Comparison of ENCODE assay signal across 18 cellular contexts in genomic region chr17:61454932-61455753, GRCh38. TPM values are rescaled to one million over a fixed set of nuclear protein-coding genes. Genes with fewer than 3 reads are reported as not detected.
DNase-seq lines count a peak whose midpoint lies in the region; ATAC-seq and TF ChIP-seq lines count a peak whose summit lies in the region.
"Had no signal": no experiment of that assay in that cellular context is flagged by ENCODE, and none has a peak within 500 bp of the region (broad histone marks: within the 10 kb centered on the region; RNA-seq: fewer than 3 reads in every experiment).

No MANE protein-coding gene starts in this region.

- DNase-seq in H7 (peak; percentile 82), NT2/D1 (ENCODE audit: low read depth, low spot score) (no peak), left lobe of liver (ENCODE audit: low spot score) (peak; percentile 30), neuronal stem cell (ENCODE audit: low spot score) (no peak), CD14-positive monocyte (ENCODE audit: low spot score) (no peak), mucosa of gallbladder (ENCODE audit: low spot score) (no peak), NCI-H187 treated with DMSO at 0.1 percent for 48 hours (lab: John Stamatoyannopoulos, UW) (no peak)
- DNase-seq: activated CD8-positive, alpha-beta T cell treated with anti-CD3 and anti-CD28 coated beads for 36 hours; activated effector memory CD4-positive, alpha-beta T cell treated with Interleukin-2 at 50 U/mL for 16 hours; C1 segment of cervical spinal cord; DND-41; MM.1S; NCI-H2081; stimulated activated CD4-positive, alpha-beta T cell treated with anti-CD3 and anti-CD28 coated beads, Interleukin-1b, Interleukin-23, amount 100 ng/mL, for 48 hours had no signal

- H3K36me3 Mint-ChIP-seq in CD14-positive monocyte: peaks cover 8 to 13% of the 10 kb centered on the region in 2 donors

- no peak for TF ChIP-seq CTCF in CD14-positive monocyte (IDR thresholded peaks at IDR 0.05)

- intact Hi-C loops in CD14-positive monocyte (cut with micrococcal nuclease): no loop called here

- peaks cover 87 to 98% (median 96%) of the 10 kb centered on the region in 3 donors for H3K27me3 Mint-ChIP-seq in CD14-positive monocyte (ENCODE audit: low read depth in 3 of 3)

- no peak overlapping the region for H4K8ac ChIP-seq in neuronal stem cell (ENCODE audit: low read depth, low read length)

- H3K79me1 ChIP-seq in neuronal stem cell (ENCODE audit: low read depth, low read length): no peaks in the 10 kb centered on the region

- H3K23ac ChIP-seq in neuronal stem cell (ENCODE audit: low read depth, low read length, poor library complexity): peak overlapping the region; percentile 59

- H3K4me3 Mint-ChIP-seq in CD14-positive monocyte: peak overlapping the region in 1 of 2 donors; percentile 84
- H3K4me3 Mint-ChIP-seq: activated CD8-positive, alpha-beta T cell treated with anti-CD3 and anti-CD28 coated beads for 36 hours had no signal

- H3K4me2 ChIP-seq in neuronal stem cell (ENCODE audit: insufficient read depth, low read length, poor library complexity, severe bottlenecking): peak overlapping the region; percentile 36

- H3K27me3 ChIP-seq in H7 (ENCODE audit: control insufficient read depth, insufficient read depth, low read length) (peaks cover 100% of the 10 kb centered on the region), NT2/D1 (ENCODE audit: insufficient read depth, insufficient read length) (peaks cover 100% of the 10 kb centered on the region), neuronal stem cell (ENCODE audit: control insufficient read depth in 3 of 3, insufficient read depth in 3 of 3, low read depth in 1 of 3, low read length in 3 of 3) (peaks cover 73 to 100% (median 92%) of the 10 kb centered on the region in 3 experiments)

- H3K4me1 Mint-ChIP-seq in CD14-positive monocyte: peaks cover 37% of the 10 kb centered on the region

- no peak overlapping the region for H2BK15ac ChIP-seq in neuronal stem cell (ENCODE audit: low read length)

- H3K4me1 ChIP-seq in NT2/D1 (ENCODE audit: insufficient read depth, insufficient read length): peaks cover 25% of the 10 kb centered on the region
- peaks cover 5 to 7% of the 10 kb centered on the region in 2 donors for H3K4me1 ChIP-seq in neuronal stem cell (ENCODE audit: control insufficient read depth in 2 of 2, insufficient read depth in 1 of 2, low read depth in 1 of 2, low read length in 2 of 2)

- no peaks in the 10 kb centered on the region for H3K36me3 ChIP-seq in H7 (replicated peaks; ENCODE audit: control insufficient read depth, insufficient read depth, low read length)
- no peaks in the 10 kb centered on the region for H3K36me3 ChIP-seq in NT2/D1 (ENCODE audit: insufficient read depth, insufficient read length, low read length)
- H3K36me3 ChIP-seq in neuronal stem cell (replicated peaks in 1 of 2; ENCODE audit: control insufficient read depth in 2 of 2, insufficient read depth in 2 of 2, low read length in 2 of 2): no peaks in the 10 kb centered on the region
- H3K36me3 ChIP-seq: ascending aorta, Peyer's patch had no signal

- no peak overlapping the region for H3K27ac Mint-ChIP-seq in CD14-positive monocyte
- H3K27ac Mint-ChIP-seq: activated CD8-positive, alpha-beta T cell treated with anti-CD3 and anti-CD28 coated beads for 36 hours had no signal

- peak overlapping the region; percentile 60 for H2AK5ac ChIP-seq in neuronal stem cell (ENCODE audit: low read depth, low read length)

- no peak for ATAC-seq in left lobe of liver
- ATAC-seq: activated CD8-positive, alpha-beta T cell treated with anti-CD3 and anti-CD28 coated beads for 36 hours had no signal

- H3K4ac ChIP-seq in neuronal stem cell (ENCODE audit: low read length): no peak overlapping the region

- no peaks in the 10 kb centered on the region for H3K9me3 ChIP-seq in NT2/D1 (ENCODE audit: insufficient read depth, low read length)
- peaks cover 6 to 22% of the 10 kb centered on the region in 2 donors for H3K9me3 ChIP-seq in neuronal stem cell (replicated peaks in 1 of 2; ENCODE audit: control insufficient read depth in 2 of 2, insufficient read depth in 1 of 2, low read depth in 1 of 2, low read length in 2 of 2)
- H3K9me3 ChIP-seq: ascending aorta, Peyer's patch had no signal

- peak overlapping the region; percentile 68 for H3K18ac ChIP-seq in neuronal stem cell (ENCODE audit: low read length)

- H3K9me3 Mint-ChIP-seq in CD14-positive monocyte: peaks cover 0 to 47% (median 18%) of the 10 kb centered on the region in 7 donors
- H3K9me3 Mint-ChIP-seq: activated CD8-positive, alpha-beta T cell treated with anti-CD3 and anti-CD28 coated beads for 36 hours had no signal

- no peak overlapping the region for H4K91ac ChIP-seq in neuronal stem cell (ENCODE audit: low read depth, low read length, poor library complexity)

- H3K4me3 ChIP-seq in H7 (ENCODE audit: insufficient read depth, low read depth, low read length) (no peak overlapping the region), NT2/D1 (ENCODE audit: insufficient read length, low read depth) (peak overlapping the region; percentile 44), neuronal stem cell (ENCODE audit: low read length in 2 of 2) (no peak overlapping the region)
- H3K4me3 ChIP-seq: Peyer's patch had no signal

- no peak overlapping the region for H2BK5ac ChIP-seq in neuronal stem cell (ENCODE audit: low read length)

- H3K14ac ChIP-seq in neuronal stem cell (ENCODE audit: low read length): peak overlapping the region; percentile 50

- WGBS in neuronal stem cell (ENCODE audit: extremely low coverage in 2 of 2, insufficient read length in 2 of 2, insufficient replicate concordance in 1 of 2), 2 donors: no CpG with 5 or more reads among the region's 43 CpGs

- peak overlapping the region; percentile 66 for H2BK12ac ChIP-seq in neuronal stem cell (ENCODE audit: low read length)

- no peak overlapping the region for H3K27ac ChIP-seq in neuronal stem cell (replicated peaks; ENCODE audit: low read length)
- H3K27ac ChIP-seq: ascending aorta, Peyer's patch had no signal

- peak overlapping the region; percentile 80 for H2AFZ ChIP-seq in neuronal stem cell (ENCODE audit: low read length)

- H2BK120ac ChIP-seq in neuronal stem cell (ENCODE audit: low read depth, low read length): no peak overlapping the region

- H3K9ac ChIP-seq in NT2/D1 (ENCODE audit: insufficient read length, low read depth) (peak overlapping the region; percentile 66), neuronal stem cell (ENCODE audit: low read depth, low read length, poor library complexity) (peak overlapping the region; percentile 33)

RNA-seq across cellular contexts. Expression of gene TBX4, which starts 2.9 kb away (rescaled TPM):
- total RNA-seq in H7 (2014; rRNA removed; shearing (Covaris generic)): not detected in 2 replicates
- total RNA-seq in left lobe of liver (not detected), mucosa of gallbladder (1.6 TPM)
- not detected for polyA plus RNA-seq in neuronal stem cell (2013, experiment 1 of 2)
- not detected for polyA plus RNA-seq in neuronal stem cell (2013, experiment 2 of 2)
- not detected for polyA plus RNA-seq in CD14-positive monocyte
- total RNA-seq: activated CD8-positive, alpha-beta T cell treated with anti-CD3 and anti-CD28 coated beads for 36 hours; ascending aorta; epithelial cell of proximal tubule; Peyer's patch; temporal lobe had no signal

RNA-seq across cellular contexts. Expression of gene TBX2, which starts 55.5 kb away (rescaled TPM):
- not detected in 2 replicates for total RNA-seq in H7 (2014; rRNA removed; shearing (Covaris generic))
- total RNA-seq in left lobe of liver (7.4 TPM), mucosa of gallbladder (33.9 TPM)
- polyA plus RNA-seq in neuronal stem cell (2013, experiment 1 of 2): not detected
- not detected for polyA plus RNA-seq in neuronal stem cell (2013, experiment 2 of 2)
- not detected for polyA plus RNA-seq in CD14-positive monocyte
- total RNA-seq: activated CD8-positive, alpha-beta T cell treated with anti-CD3 and anti-CD28 coated beads for 36 hours had no signal

Comparison
In these comparisons a context has a peak if more than half of its experiments do, and no peak if none do; other contexts are left out.
1. DNase-seq: peak in H7 (single experiment) and left lobe of liver (single experiment); none in NT2/D1 (single experiment), neuronal stem cell (single experiment), CD14-positive monocyte (single experiment), mucosa of gallbladder (single experiment) and NCI-H187 treated with DMSO at 0.1 percent for 48 hours (single experiment).